In genomic region chr9:35518981-35519679, GRCh38 we compare ENCODE assay signal across 10 cellular contexts. TPM values are rescaled to one million over a fixed set of nuclear protein-coding genes. Genes with fewer than 3 reads are reported as not detected.
A peak's percentile ranks its signal among the peaks of the same experiment; 100 is the strongest.
DNase-seq lines count a peak whose midpoint lies in the region; ATAC-seq, FAIRE-seq and TF ChIP-seq lines count a peak whose summit lies in the region.
"Had no signal": no experiment of that assay in that cellular context is flagged by ENCODE, and none has a peak within 500 bp of the region (broad histone marks: within the 10 kb centered on the region; RNA-seq: fewer than 3 reads in every experiment).

No MANE protein-coding gene starts in this region.

- peaks cover 4% of the 10 kb centered on the region for H3K36me3 Mint-ChIP-seq in astrocyte (ENCODE audit: low read depth, unreplicated experiment)
- H3K36me3 Mint-ChIP-seq in activated CD4-positive, alpha-beta T cell treated with anti-CD3 and anti-CD28 coated beads, Interleukin-2, amount 10 ng/mL, durations not matched to agents 24 days and 14 days (ENCODE audit: low read depth), result no peaks in the 10 kb centered on the region

- ATAC-seq in left cardiac atrium (peak; percentile 78 to 80), HG03432 (IDR thresholded peaks at IDR 0.05; ENCODE audit: unreplicated experiment) (no peak)

- peak; percentile 28 for DNase-seq in ELF-1 (ENCODE audit: low read depth, low spot score)
- peak; percentile 61 for DNase-seq in astrocyte (ENCODE audit: low read depth)
- no peak for DNase-seq in left cardiac atrium
- peak; percentile 74 for DNase-seq in renal cortical epithelial cell (ENCODE audit: low read depth)
- DNase-seq in DMS79 treated with DMSO at 0.1 percent for 48 hours (lab: John Stamatoyannopoulos, UW), result no peak
- no peak for DNase-seq in stimulated activated CD4-positive, alpha-beta T cell treated with anti-CD3 and anti-CD28 coated beads, Interleukin-4, amount 100 ng/mL, for 4 hours
- no peak for DNase-seq in activated CD4-positive, alpha-beta T cell treated with anti-CD3 and anti-CD28 coated beads, Interleukin-2, amount 10 ng/mL, durations not matched to agents 24 days and 14 days
- DNase-seq: NCI-H1417 treated with DMSO at 0.1 percent for 48 hours, T1000 had no signal

- H3K27ac Mint-ChIP-seq in astrocyte (ENCODE audit: unreplicated experiment), result peak overlapping the region; percentile 100
- no peak overlapping the region for H3K27ac Mint-ChIP-seq in activated CD4-positive, alpha-beta T cell treated with anti-CD3 and anti-CD28 coated beads, Interleukin-2, amount 10 ng/mL, durations not matched to agents 24 days and 14 days

- H3K27ac ChIP-seq in astrocyte (ENCODE audit: low read depth, low read length), result peak overlapping the region; percentile 96

- peaks cover 77% of the 10 kb centered on the region for H3K4me1 ChIP-seq in astrocyte (ENCODE audit: insufficient read depth, low read length)

- H3K27me3 Mint-ChIP-seq in astrocyte (ENCODE audit: low read depth, unreplicated experiment), result no peaks in the 10 kb centered on the region
- H3K27me3 Mint-ChIP-seq in activated CD4-positive, alpha-beta T cell treated with anti-CD3 and anti-CD28 coated beads, Interleukin-2, amount 10 ng/mL, durations not matched to agents 24 days and 14 days, result no peaks in the 10 kb centered on the region

- no peaks in the 10 kb centered on the region for H4K20me1 ChIP-seq in astrocyte (ENCODE audit: insufficient read depth, low read length)

- TF ChIP-seq CTCF in astrocyte (IDR thresholded peaks at IDR 0.05; ENCODE audit: insufficient read depth, low read depth, low read length), result no peak

- peak overlapping the region; percentile 72 for H3K9ac ChIP-seq in astrocyte (ENCODE audit: low read length)

- H3K4me1 Mint-ChIP-seq in astrocyte (ENCODE audit: low read depth, unreplicated experiment), result peaks cover 83% of the 10 kb centered on the region
- H3K4me1 Mint-ChIP-seq in activated CD4-positive, alpha-beta T cell treated with anti-CD3 and anti-CD28 coated beads, Interleukin-2, amount 10 ng/mL, durations not matched to agents 24 days and 14 days, result no peaks in the 10 kb centered on the region

- no peaks in the 10 kb centered on the region for H3K36me3 ChIP-seq in astrocyte (ENCODE audit: insufficient read depth, low read length)

- no peaks in the 10 kb centered on the region for H3K9me3 ChIP-seq in astrocyte (ENCODE audit: insufficient read depth, low read depth, low read length)

- H3K4me3 ChIP-seq in astrocyte (ENCODE audit: insufficient read depth, low read depth, low read length), result no peak overlapping the region

- peak overlapping the region; percentile 73 for H3K4me2 ChIP-seq in astrocyte (ENCODE audit: low read length)

- H3K79me2 ChIP-seq in astrocyte (ENCODE audit: insufficient read depth, low read length), result peaks cover 63% of the 10 kb centered on the region

- intact Hi-C loops in left cardiac atrium (cut with DNase I), result no loop called here
- intact Hi-C loops in activated CD4-positive, alpha-beta T cell treated with anti-CD3 and anti-CD28 coated beads, Interleukin-2, amount 10 ng/mL, durations not matched to agents 24 days and 14 days (cut with micrococcal nuclease), result no loop called here

- FAIRE-seq in astrocyte (lab: Jason Lieb, UNC), result no peak

- H3K4me3 Mint-ChIP-seq in astrocyte (ENCODE audit: unreplicated experiment), result peak overlapping the region; percentile 58
- no peak overlapping the region for H3K4me3 Mint-ChIP-seq in activated CD4-positive, alpha-beta T cell treated with anti-CD3 and anti-CD28 coated beads, Interleukin-2, amount 10 ng/mL, durations not matched to agents 24 days and 14 days

- H3K27me3 ChIP-seq in astrocyte (ENCODE audit: insufficient read depth, low read length), result no peaks in the 10 kb centered on the region

- no peak overlapping the region for H2AFZ ChIP-seq in astrocyte (ENCODE audit: low read depth, low read length)

- H3K9me3 Mint-ChIP-seq in astrocyte (ENCODE audit: unreplicated experiment), result no peaks in the 10 kb centered on the region
- H3K9me3 Mint-ChIP-seq in activated CD4-positive, alpha-beta T cell treated with anti-CD3 and anti-CD28 coated beads, Interleukin-2, amount 10 ng/mL, durations not matched to agents 24 days and 14 days, result no peaks in the 10 kb centered on the region

RNA-seq across cellular contexts. Expression of gene RUSC2, which starts 29.2 kb away (rescaled TPM):
- total RNA-seq in astrocyte (63.8 and 67.4 TPM in 2 replicates), left cardiac atrium (10 to 100 TPM; 32.2 to 43.0 TPM), renal cortical epithelial cell (20.8 and 42.4 TPM in 2 replicates)
- total RNA-seq in activated CD4-positive, alpha-beta T cell treated with anti-CD3 and anti-CD28 coated beads, Interleukin-2, amount 10 ng/mL, durations not matched to agents 24 days and 14 days, result 6.9 and 7.9 TPM in 2 replicates

Comparison
In these comparisons a context has a peak if more than half of its experiments do, and no peak if none do; other contexts are left out.
1. DNase-seq: peak in ELF-1 (single experiment), astrocyte (single experiment) and renal cortical epithelial cell (single experiment); none in left cardiac atrium (single experiment), DMS79 treated with DMSO at 0.1 percent for 48 hours (single experiment), stimulated activated CD4-positive, alpha-beta T cell treated with anti-CD3 and anti-CD28 coated beads, Interleukin-4, amount 100 ng/mL, for 4 hours (0 of 2) and activated CD4-positive, alpha-beta T cell treated with anti-CD3 and anti-CD28 coated beads, Interleukin-2, amount 10 ng/mL, durations not matched to agents 24 days and 14 days (single experiment).